ENCODE assay signal across 1 cellular context in the genomic region with DNA sequence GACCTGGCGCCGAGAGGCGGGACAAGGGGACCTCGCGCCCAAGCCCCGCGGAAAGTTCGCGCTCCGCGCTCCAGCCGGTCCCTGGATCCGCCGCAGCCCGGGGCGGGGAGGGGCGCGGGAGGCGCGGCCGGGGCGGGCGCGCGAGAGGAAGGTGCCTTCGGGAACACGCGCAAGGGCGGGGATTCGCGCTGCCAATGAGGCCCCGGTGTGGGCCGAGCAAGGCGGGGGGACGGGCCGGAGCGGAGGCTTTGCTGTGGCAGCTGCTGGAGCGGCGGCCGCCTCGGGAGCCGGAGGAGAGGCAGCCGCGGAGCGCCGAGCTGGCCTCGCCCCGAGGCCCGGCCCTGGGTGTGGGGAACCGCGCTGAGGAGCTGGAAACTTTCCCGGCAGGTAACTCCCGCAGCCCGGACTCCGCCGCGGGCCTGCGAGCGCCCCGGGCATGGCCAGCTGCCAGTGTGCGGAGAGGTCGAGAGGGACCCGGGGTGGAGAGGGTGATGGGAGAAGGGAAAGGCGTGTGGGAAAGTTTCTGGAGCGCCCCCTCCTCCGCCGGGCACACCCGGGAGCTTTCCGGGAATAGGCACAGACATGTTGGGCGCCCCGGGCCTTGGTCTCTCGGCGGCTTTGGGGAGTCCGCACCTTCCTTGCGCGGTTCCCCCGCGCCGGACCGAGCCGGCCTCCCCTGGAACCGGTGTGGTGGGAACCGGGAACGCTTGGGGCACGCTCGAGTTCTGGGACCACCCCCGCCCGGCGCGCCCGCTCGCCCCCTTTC.
TF ChIP-seq lines count a peak whose summit lies in the region.

TANC1 (plus strand) TSS at position 245 of the 766 bp plus-strand sequence. CDS start 97,271 bp downstream, outside the sequence.

TF ChIP-seq in K562, 482 proteins besides CTCF, POLR2A, EP300 and RAD21 (continued from another document):
- TF ChIP-seq RNF219 (CRISPR knock-in tag; IDR thresholded peaks at IDR 0.05): no peak
- TF ChIP-seq JUND (IDR thresholded peaks at IDR 0.05; ENCODE audit: borderline replicate concordance, low read depth, low read length): no peak
- no peak for TF ChIP-seq JUND (tag; IDR thresholded peaks at IDR 0.05; ENCODE audit: borderline replicate concordance, low read depth, low read length)
- no peak for TF ChIP-seq KLF13 (tag; IDR thresholded peaks at IDR 0.05; ENCODE audit: borderline replicate concordance, low read depth)
- TF ChIP-seq ZNF311 (CRISPR knock-in tag; IDR thresholded peaks at IDR 0.05): no peak
- TF ChIP-seq, protein P1, sequence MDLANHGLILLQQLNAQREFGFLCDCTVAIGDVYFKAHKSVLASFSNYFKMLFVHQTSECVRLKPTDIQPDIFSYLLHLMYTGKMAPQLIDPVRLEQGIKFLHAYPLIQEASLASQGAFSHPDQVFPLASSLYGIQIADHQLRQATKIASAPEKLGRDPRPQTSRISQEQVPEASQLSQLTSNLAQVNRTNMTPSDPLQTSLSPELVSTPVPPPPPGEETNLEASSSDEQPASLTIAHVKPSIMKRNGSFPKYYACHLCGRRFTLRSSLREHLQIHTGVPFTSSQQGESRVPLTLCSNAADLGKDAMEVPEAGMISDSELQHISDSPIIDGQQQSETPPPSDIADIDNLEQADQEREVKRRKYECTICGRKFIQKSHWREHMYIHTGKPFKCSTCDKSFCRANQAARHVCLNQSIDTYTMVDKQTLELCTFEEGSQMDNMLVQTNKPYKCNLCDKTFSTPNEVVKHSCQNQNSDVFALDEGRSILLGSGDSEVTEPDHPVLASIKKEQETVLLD (IDR thresholded peaks at IDR 0.05): no peak
- TF ChIP-seq ZNF184 (CRISPR knock-in tag; IDR thresholded peaks at IDR 0.05): no peak
- no peak for TF ChIP-seq HINFP (tag; conservative IDR thresholded peaks at IDR 0.05; ENCODE audit: low read depth)
- TF ChIP-seq, protein P2, sequence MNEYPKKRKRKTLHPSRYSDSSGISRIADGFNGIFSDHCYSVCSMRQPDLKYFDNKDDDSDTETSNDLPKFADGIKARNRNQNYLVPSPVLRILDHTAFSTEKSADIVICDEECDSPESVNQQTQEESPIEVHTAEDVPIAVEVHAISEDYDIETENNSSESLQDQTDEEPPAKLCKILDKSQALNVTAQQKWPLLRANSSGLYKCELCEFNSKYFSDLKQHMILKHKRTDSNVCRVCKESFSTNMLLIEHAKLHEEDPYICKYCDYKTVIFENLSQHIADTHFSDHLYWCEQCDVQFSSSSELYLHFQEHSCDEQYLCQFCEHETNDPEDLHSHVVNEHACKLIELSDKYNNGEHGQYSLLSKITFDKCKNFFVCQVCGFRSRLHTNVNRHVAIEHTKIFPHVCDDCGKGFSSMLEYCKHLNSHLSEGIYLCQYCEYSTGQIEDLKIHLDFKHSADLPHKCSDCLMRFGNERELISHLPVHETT (CRISPR knock-in tag; conservative IDR thresholded peaks at IDR 0.05 in 1 of 2, IDR thresholded peaks at IDR 0.05 in 1 of 2): no peak
- no peak for TF ChIP-seq EGR1 (conservative IDR thresholded peaks at IDR 0.05)
- TF ChIP-seq ZNF764 (CRISPR knock-in tag; IDR thresholded peaks at IDR 0.05; ENCODE audit: low read depth): no peak
- no peak for TF ChIP-seq RUNX1 (IDR thresholded peaks at IDR 0.05; ENCODE audit: low read depth)
- no peak for TF ChIP-seq PATZ1 (CRISPR knock-in tag; IDR thresholded peaks at IDR 0.05; ENCODE audit: borderline replicate concordance)
- TF ChIP-seq NFXL1 (CRISPR knock-in tag; IDR thresholded peaks at IDR 0.05): no peak
- TF ChIP-seq ZNF239 (CRISPR knock-in tag; IDR thresholded peaks at IDR 0.05): no peak
- TF ChIP-seq ETV6 (IDR thresholded peaks at IDR 0.05; ENCODE audit: borderline replicate concordance in 1 of 2, low read depth in 2 of 2, low read length in 1 of 2): no peak
- no peak for TF ChIP-seq ETV6 (CRISPR knock-in tag; IDR thresholded peaks at IDR 0.05; ENCODE audit: borderline replicate concordance)
- TF ChIP-seq KDM1A (IDR thresholded peaks at IDR 0.05): no peak
- TF ChIP-seq FOXP4 (CRISPR knock-in tag; IDR thresholded peaks at IDR 0.05; ENCODE audit: borderline replicate concordance): no peak
- no peak for TF ChIP-seq ZNF436 (CRISPR knock-in tag; IDR thresholded peaks at IDR 0.05)
- TF ChIP-seq ATF3 (IDR thresholded peaks at IDR 0.05): no peak
- TF ChIP-seq ATF3 (CRISPR knock-in tag; conservative IDR thresholded peaks at IDR 0.05): no peak
- no peak for TF ChIP-seq KAT7 (CRISPR knock-in tag; IDR thresholded peaks at IDR 0.05; ENCODE audit: borderline replicate concordance)
- no peak for TF ChIP-seq ELF2 (CRISPR knock-in tag; IDR thresholded peaks at IDR 0.05)
- TF ChIP-seq POLR2H (tag; IDR thresholded peaks at IDR 0.05; ENCODE audit: low read depth): no peak
- TF ChIP-seq, protein P3, sequence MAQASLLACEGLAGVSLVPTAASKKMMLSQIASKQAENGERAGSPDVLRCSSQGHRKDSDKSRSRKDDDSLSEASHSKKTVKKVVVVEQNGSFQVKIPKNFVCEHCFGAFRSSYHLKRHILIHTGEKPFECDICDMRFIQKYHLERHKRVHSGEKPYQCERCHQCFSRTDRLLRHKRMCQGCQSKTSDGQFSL (CRISPR knock-in tag; IDR thresholded peaks at IDR 0.05): 0 out of 2 replicates have a peak, but pooled peaks have one; percentile 8
- TF ChIP-seq, protein P3 (tag; IDR thresholded peaks at IDR 0.05): no peak
- no peak for TF ChIP-seq SMAD4 (CRISPR knock-in tag; conservative IDR thresholded peaks at IDR 0.05)
- no peak for TF ChIP-seq NR4A1 (CRISPR knock-in tag; IDR thresholded peaks at IDR 0.05)
- no peak for TF ChIP-seq NR4A1 (tag; IDR thresholded peaks at IDR 0.05)
- TF ChIP-seq NRF1 (conservative IDR thresholded peaks at IDR 0.05 in 1 of 2, IDR thresholded peaks at IDR 0.05 in 1 of 2): peak in 1 of 2 experiments; percentile 23; a peak in 2 of 4 replicates
